ENCODE assay signal across 1 cellular context in genomic region chr3:37125702-37126101, GRCh38.
TF ChIP-seq lines count a peak whose summit lies in the region.

No MANE protein-coding gene starts in this region.

TF ChIP-seq in liver, 16 proteins besides CTCF, POLR2A, EP300 and RAD21 (continued from another document):
- TF ChIP-seq ZBTB33 (IDR thresholded peaks at IDR 0.05) (no peak), SP1 (IDR thresholded peaks at IDR 0.05) (no peak), HNF4G (IDR thresholded peaks at IDR 0.05) (no peak), YY1 (IDR thresholded peaks at IDR 0.05) (no peak), FOXA2 (IDR thresholded peaks at IDR 0.05) (no peak), TAF1 (conservative IDR thresholded peaks at IDR 0.05) (no peak), HNF4A (conservative IDR thresholded peaks at IDR 0.05) (no peak), GABPA (IDR thresholded peaks at IDR 0.05 in 1 of 2, conservative IDR thresholded peaks at IDR 0.05 in 1 of 2) (no peak), RXRA (IDR thresholded peaks at IDR 0.05) (no peak)
- TF ChIP-seq, protein P1, sequence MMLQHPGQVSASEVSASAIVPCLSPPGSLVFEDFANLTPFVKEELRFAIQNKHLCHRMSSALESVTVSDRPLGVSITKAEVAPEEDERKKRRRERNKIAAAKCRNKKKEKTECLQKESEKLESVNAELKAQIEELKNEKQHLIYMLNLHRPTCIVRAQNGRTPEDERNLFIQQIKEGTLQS (IDR thresholded peaks at IDR 0.05), result no peak
- TF ChIP-seq, protein P2, sequence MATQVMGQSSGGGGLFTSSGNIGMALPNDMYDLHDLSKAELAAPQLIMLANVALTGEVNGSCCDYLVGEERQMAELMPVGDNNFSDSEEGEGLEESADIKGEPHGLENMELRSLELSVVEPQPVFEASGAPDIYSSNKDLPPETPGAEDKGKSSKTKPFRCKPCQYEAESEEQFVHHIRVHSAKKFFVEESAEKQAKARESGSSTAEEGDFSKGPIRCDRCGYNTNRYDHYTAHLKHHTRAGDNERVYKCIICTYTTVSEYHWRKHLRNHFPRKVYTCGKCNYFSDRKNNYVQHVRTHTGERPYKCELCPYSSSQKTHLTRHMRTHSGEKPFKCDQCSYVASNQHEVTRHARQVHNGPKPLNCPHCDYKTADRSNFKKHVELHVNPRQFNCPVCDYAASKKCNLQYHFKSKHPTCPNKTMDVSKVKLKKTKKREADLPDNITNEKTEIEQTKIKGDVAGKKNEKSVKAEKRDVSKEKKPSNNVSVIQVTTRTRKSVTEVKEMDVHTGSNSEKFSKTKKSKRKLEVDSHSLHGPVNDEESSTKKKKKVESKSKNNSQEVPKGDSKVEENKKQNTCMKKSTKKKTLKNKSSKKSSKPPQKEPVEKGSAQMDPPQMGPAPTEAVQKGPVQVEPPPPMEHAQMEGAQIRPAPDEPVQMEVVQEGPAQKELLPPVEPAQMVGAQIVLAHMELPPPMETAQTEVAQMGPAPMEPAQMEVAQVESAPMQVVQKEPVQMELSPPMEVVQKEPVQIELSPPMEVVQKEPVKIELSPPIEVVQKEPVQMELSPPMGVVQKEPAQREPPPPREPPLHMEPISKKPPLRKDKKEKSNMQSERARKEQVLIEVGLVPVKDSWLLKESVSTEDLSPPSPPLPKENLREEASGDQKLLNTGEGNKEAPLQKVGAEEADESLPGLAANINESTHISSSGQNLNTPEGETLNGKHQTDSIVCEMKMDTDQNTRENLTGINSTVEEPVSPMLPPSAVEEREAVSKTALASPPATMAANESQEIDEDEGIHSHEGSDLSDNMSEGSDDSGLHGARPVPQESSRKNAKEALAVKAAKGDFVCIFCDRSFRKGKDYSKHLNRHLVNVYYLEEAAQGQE (IDR thresholded peaks at IDR 0.05), result no peak
